In the genomic region with DNA sequence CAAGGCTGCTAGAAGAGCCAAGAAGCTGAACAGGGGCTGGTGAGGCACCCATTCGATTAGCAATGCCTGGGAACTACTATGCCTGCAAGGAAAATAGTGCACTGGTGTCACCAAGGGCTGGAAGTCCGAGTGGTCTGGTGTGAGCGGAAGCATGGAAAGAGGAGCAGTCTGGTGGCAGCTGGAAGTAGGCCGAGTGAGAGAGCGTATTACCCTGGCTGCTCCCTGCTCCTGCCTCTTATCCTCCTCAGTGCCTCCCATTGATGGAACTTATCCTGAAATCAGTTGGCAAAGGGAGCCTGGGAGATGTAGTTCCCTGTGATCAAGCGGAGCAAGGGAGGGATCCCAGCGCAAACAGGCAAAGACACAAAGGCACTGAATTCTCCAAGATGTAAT, we compare ENCODE assay signal across 9 cellular contexts. TPM values are rescaled to one million over a fixed set of nuclear protein-coding genes. Genes with fewer than 3 reads are reported as not detected.
DNase-seq lines count a peak whose midpoint lies in the region; ATAC-seq and TF ChIP-seq lines count a peak whose summit lies in the region.
"Had no signal": no experiment of that assay in that cellular context is flagged by ENCODE, and none has a peak within 500 bp of the region (broad histone marks: within the 10 kb centered on the region; RNA-seq: fewer than 3 reads in every experiment).

No MANE protein-coding gene starts in this region.

- no peak for DNase-seq in GM12864 (ENCODE audit: low read depth)
- no peak for DNase-seq in esophagus squamous epithelium (lab: John Stamatoyannopoulos, UW)
- no peak for DNase-seq in gastrocnemius medialis
- no peak for DNase-seq in NCI-H2081 (lab: John Stamatoyannopoulos, UW)
- no peak for DNase-seq in NCI-H748 (lab: John Stamatoyannopoulos, UW; ENCODE audit: unreplicated experiment)
- DNase-seq in OCI-M2 (lab: John Stamatoyannopoulos, UW; ENCODE audit: unreplicated experiment), result no peak
- no peak for DNase-seq in kidney tubule cell (ENCODE audit: low spot score)
- DNase-seq: brain microvascular endothelial cell had no signal

- H3K27ac ChIP-seq in esophagus squamous epithelium (peak overlapping the region; percentile 71 to 91 (median 80)), gastrocnemius medialis (peak overlapping the region in 3 of 4 donors; percentile 44 to 59 (median 57))

- 69 to 71% methylated on average over 7 of the region's 7 CpGs for WGBS in esophagus squamous epithelium, 2 donors

- TF ChIP-seq CTCF in GM12864 (IDR thresholded peaks at IDR 0.05; ENCODE audit: low read depth, low read length, missing control alignments) (no peak), esophagus squamous epithelium (IDR thresholded peaks at IDR 0.05) (no peak), gastrocnemius medialis (IDR thresholded peaks at IDR 0.05 in 4 of 5, conservative IDR thresholded peaks at IDR 0.05 in 1 of 5) (no peak)

- ATAC-seq in gastrocnemius medialis, result no peak

- H3K27me3 ChIP-seq in esophagus squamous epithelium (no peaks in the 10 kb centered on the region), gastrocnemius medialis (no peaks in the 10 kb centered on the region)
- H3K27me3 ChIP-seq: brain microvascular endothelial cell had no signal

- H3K9me3 ChIP-seq in esophagus squamous epithelium, result no peaks in the 10 kb centered on the region
- no peaks in the 10 kb centered on the region for H3K9me3 ChIP-seq in gastrocnemius medialis

- TF ChIP-seq POLR2A in Raji (IDR thresholded peaks at IDR 0.05; ENCODE audit: insufficient read depth, low read depth, low read length) (peak; percentile 15; the same call in 1 of the 2 replicates), esophagus squamous epithelium (IDR thresholded peaks at IDR 0.05) (no peak), gastrocnemius medialis (IDR thresholded peaks at IDR 0.05) (no peak)

- H3K36me3 ChIP-seq in esophagus squamous epithelium, result no peaks in the 10 kb centered on the region
- H3K36me3 ChIP-seq in gastrocnemius medialis, result no peaks in the 10 kb centered on the region
- H3K36me3 ChIP-seq: brain microvascular endothelial cell had no signal

- in situ Hi-C loops in gastrocnemius medialis (cut with MboI; ENCODE audit: low sequenced_read_pairs in 4 of 4), result no loop called here

- intact Hi-C loops in esophagus squamous epithelium (cut with DNase I) (no loop called here), gastrocnemius medialis (cut with DNase I; ENCODE audit: low total_unique reads) (no loop called here)

- H3K4me1 ChIP-seq in esophagus squamous epithelium (peaks cover 10 to 73% (median 16%) of the 10 kb centered on the region in 3 donors), gastrocnemius medialis (peaks cover 9 to 30% of the 10 kb centered on the region in 2 donors)

- H3K4me3 ChIP-seq in GM12864 (ENCODE audit: low read depth, low read length) (peak overlapping the region; percentile 28), esophagus squamous epithelium (peak overlapping the region in 2 of 4 donors; percentile 3 to 31), gastrocnemius medialis (no peak overlapping the region)

RNA-seq across cellular contexts. Expression of a gene that starts 9.6 kb away (rescaled TPM):
- total RNA-seq in esophagus squamous epithelium (10 to 100 TPM; 15.1 to 34.9 (median 23.8) TPM), gastrocnemius medialis (100 to 1,000 TPM in 1 of 4 donors, 10 to 100 TPM in 3; 14.9 to 121 (median 47.5) TPM)
